In the genomic region with DNA sequence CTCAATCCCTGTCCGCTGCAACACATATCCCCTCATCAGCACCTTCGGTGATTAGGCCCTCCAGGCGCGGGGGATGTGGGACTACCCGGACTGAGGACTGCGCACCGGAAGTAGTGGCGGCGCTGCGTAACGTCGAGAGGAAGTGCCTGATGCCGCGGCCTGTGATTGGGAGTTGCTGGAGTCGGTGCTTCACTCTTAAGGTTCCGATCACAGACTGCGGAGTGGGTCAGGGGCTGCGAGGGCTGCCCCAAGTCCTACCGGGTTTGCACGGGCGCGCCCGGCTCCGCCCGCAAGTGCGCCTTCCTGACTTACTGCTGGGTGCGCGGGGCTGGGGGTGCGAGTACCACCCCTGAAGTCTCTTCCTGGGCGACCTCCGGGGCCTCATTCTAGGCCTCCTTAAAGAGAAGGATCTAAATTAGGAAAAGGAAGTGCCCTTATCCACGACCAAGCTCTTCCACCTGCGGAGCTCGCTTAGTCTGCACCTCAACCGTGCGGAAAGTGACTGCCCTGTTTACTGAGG, we compare ENCODE assay signal across 1 cellular context.
TF ChIP-seq lines count a peak whose summit lies in the region.

Gene ALKBH3, plus strand, starts transcription at position 192 of the 520 bp plus-strand sequence. CDS start 1,822 bp downstream, outside the sequence.

TF ChIP-seq in HEK293, 187 proteins besides CTCF, POLR2A, EP300 and RAD21 (continued from another document):
- TF ChIP-seq HOXD13 (CRISPR knock-in tag; IDR thresholded peaks at IDR 0.05; ENCODE audit: borderline replicate concordance) (peak; percentile 80; the same call in 1 of the 2 replicates), ZNF23 (tag by site-specific recombination; IDR thresholded peaks at IDR 0.05; ENCODE audit: borderline replicate concordance) (no peak), KLF10 (tag by site-specific recombination; IDR thresholded peaks at IDR 0.05) (peak; percentile 30; the same call in 1 of the 2 replicates), ZNF571 (tag by site-specific recombination; IDR thresholded peaks at IDR 0.05) (no peak), ZNF146 (tag by site-specific recombination; IDR thresholded peaks at IDR 0.05) (peak; percentile 51), ZNF335 (tag by site-specific recombination; conservative IDR thresholded peaks at IDR 0.05) (peak; percentile 60), ZNF521 (tag by site-specific recombination; IDR thresholded peaks at IDR 0.05) (no peak), OVOL3 (tag by site-specific recombination; IDR thresholded peaks at IDR 0.05) (peak; percentile 67; the same call in 1 of the 2 replicates), SP3 (tag by site-specific recombination; IDR thresholded peaks at IDR 0.05) (peak; percentile 58), ZNF843 (tag by site-specific recombination; IDR thresholded peaks at IDR 0.05) (peak; percentile 57; the same call in 1 of the 2 replicates), ZNF544 (tag by site-specific recombination; IDR thresholded peaks at IDR 0.05) (no peak), ZFP3 (tag by site-specific recombination; IDR thresholded peaks at IDR 0.05; ENCODE audit: low read depth) (no peak), ZNF18 (tag by site-specific recombination; IDR thresholded peaks at IDR 0.05) (peak; percentile 23; the same call in 1 of the 2 replicates), YY2 (tag by site-specific recombination; IDR thresholded peaks at IDR 0.05) (peak; percentile 76), KLF1 (tag by site-specific recombination; IDR thresholded peaks at IDR 0.05) (peak; percentile 25; the same call in 1 of the 2 replicates), ZNF518A (tag by site-specific recombination; conservative IDR thresholded peaks at IDR 0.05; ENCODE audit: low read depth) (peak; percentile 100), ZNF48 (tag by site-specific recombination; IDR thresholded peaks at IDR 0.05) (no peak), REPIN1 (tag by site-specific recombination; IDR thresholded peaks at IDR 0.05; ENCODE audit: low read depth) (0 out of 2 replicates have a peak, but pooled peaks have one; percentile 80), KLF7 (tag by site-specific recombination; IDR thresholded peaks at IDR 0.05; ENCODE audit: borderline replicate concordance) (peak; percentile 68; the same call in 1 of the 2 replicates), ZNF785 (tag by site-specific recombination; IDR thresholded peaks at IDR 0.05) (no peak), ZNF394 (tag by site-specific recombination; IDR thresholded peaks at IDR 0.05; ENCODE audit: borderline replicate concordance) (peak; percentile 64; the same call in 1 of the 2 replicates), ZFP69B (tag by site-specific recombination; IDR thresholded peaks at IDR 0.05) (peak; percentile 67; the same call in 1 of the 2 replicates), KLF17 (tag by site-specific recombination; IDR thresholded peaks at IDR 0.05) (peak; percentile 96), YY1 (tag by site-specific recombination; IDR thresholded peaks at IDR 0.05) (peak; percentile 61), ZNF24 (tag by site-specific recombination; IDR thresholded peaks at IDR 0.05) (peak; percentile 88), KLF16 (tag by site-specific recombination; IDR thresholded peaks at IDR 0.05) (peak; percentile 94), MZF1 (tag by site-specific recombination; IDR thresholded peaks at IDR 0.05; ENCODE audit: borderline replicate concordance) (peak; percentile 82), ZBTB48 (tag by site-specific recombination; IDR thresholded peaks at IDR 0.05) (peak; percentile 83), SETDB1 (IDR thresholded peaks at IDR 0.05; ENCODE audit: insufficient read length, low read length) (peak; percentile 97), ZNF501 (tag by site-specific recombination; IDR thresholded peaks at IDR 0.05) (peak; percentile 97), KLF8 (tag by site-specific recombination; IDR thresholded peaks at IDR 0.05) (peak; percentile 83; the same call in 1 of the 2 replicates), ZSCAN30 (tag by site-specific recombination; IDR thresholded peaks at IDR 0.05) (peak; percentile 71), ZBTB17 (tag by site-specific recombination; IDR thresholded peaks at IDR 0.05) (peak; percentile 79), ZNF561 (tag by site-specific recombination; IDR thresholded peaks at IDR 0.05; ENCODE audit: borderline replicate concordance) (peak; percentile 32; the same call in 1 of the 2 replicates), GLI4 (tag by site-specific recombination; IDR thresholded peaks at IDR 0.05) (peak; percentile 96), ZEB2 (tag by site-specific recombination; IDR thresholded peaks at IDR 0.05) (peak; percentile 59; the same call in 1 of the 2 replicates), ZNF629 (tag by site-specific recombination; IDR thresholded peaks at IDR 0.05) (peak; percentile 77), ZNF610 (tag by site-specific recombination; IDR thresholded peaks at IDR 0.05; ENCODE audit: borderline replicate concordance) (peak; percentile 59; the same call in 1 of the 2 replicates), ZNF549 (tag by site-specific recombination; IDR thresholded peaks at IDR 0.05) (no peak), BCL6B (tag by site-specific recombination; IDR thresholded peaks at IDR 0.05) (no peak), BCL11A (tag by site-specific recombination; IDR thresholded peaks at IDR 0.05; ENCODE audit: low read depth) (no peak)
- TF ChIP-seq, protein P1, sequence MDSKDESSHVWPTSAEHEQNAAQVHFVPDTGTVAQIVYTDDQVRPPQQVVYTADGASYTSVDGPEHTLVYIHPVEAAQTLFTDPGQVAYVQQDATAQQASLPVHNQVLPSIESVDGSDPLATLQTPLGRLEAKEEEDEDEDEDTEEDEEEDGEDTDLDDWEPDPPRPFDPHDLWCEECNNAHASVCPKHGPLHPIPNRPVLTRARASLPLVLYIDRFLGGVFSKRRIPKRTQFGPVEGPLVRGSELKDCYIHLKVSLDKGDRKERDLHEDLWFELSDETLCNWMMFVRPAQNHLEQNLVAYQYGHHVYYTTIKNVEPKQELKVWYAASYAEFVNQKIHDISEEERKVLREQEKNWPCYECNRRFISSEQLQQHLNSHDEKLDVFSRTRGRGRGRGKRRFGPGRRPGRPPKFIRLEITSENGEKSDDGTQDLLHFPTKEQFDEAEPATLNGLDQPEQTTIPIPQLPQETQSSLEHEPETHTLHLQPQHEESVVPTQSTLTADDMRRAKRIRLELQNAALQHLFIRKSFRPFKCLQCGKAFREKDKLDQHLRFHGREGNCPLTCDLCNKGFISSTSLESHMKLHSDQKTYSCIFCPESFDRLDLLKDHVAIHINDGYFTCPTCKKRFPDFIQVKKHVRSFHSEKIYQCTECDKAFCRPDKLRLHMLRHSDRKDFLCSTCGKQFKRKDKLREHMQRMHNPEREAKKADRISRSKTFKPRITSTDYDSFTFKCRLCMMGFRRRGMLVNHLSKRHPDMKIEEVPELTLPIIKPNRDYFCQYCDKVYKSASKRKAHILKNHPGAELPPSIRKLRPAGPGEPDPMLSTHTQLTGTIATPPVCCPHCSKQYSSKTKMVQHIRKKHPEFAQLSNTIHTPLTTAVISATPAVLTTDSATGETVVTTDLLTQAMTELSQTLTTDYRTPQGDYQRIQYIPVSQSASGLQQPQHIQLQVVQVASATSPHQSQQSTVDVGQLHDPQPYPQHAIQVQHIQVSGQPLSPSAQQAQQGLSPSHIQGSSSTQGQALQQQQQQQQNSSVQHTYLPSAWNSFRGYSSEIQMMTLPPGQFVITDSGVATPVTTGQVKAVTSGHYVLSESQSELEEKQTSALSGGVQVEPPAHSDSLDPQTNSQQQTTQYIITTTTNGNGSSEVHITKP (tag by site-specific recombination; IDR thresholded peaks at IDR 0.05): peak; percentile 32; the same call in 1 of the 2 replicates
- TF ChIP-seq, protein P2, sequence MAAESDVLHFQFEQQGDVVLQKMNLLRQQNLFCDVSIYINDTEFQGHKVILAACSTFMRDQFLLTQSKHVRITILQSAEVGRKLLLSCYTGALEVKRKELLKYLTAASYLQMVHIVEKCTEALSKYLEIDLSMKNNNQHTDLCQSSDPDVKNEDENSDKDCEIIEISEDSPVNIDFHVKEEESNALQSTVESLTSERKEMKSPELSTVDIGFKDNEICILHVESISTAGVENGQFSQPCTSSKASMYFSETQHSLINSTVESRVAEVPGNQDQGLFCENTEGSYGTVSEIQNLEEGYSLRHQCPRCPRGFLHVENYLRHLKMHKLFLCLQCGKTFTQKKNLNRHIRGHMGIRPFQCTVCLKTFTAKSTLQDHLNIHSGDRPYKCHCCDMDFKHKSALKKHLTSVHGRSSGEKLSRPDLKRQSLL (tag by site-specific recombination; IDR thresholded peaks at IDR 0.05): 0 out of 2 replicates have a peak, but pooled peaks have one; percentile 44
- TF ChIP-seq, protein P3, sequence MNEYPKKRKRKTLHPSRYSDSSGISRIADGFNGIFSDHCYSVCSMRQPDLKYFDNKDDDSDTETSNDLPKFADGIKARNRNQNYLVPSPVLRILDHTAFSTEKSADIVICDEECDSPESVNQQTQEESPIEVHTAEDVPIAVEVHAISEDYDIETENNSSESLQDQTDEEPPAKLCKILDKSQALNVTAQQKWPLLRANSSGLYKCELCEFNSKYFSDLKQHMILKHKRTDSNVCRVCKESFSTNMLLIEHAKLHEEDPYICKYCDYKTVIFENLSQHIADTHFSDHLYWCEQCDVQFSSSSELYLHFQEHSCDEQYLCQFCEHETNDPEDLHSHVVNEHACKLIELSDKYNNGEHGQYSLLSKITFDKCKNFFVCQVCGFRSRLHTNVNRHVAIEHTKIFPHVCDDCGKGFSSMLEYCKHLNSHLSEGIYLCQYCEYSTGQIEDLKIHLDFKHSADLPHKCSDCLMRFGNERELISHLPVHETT (tag by site-specific recombination; IDR thresholded peaks at IDR 0.05): peak; percentile 93
- TF ChIP-seq, protein P4, sequence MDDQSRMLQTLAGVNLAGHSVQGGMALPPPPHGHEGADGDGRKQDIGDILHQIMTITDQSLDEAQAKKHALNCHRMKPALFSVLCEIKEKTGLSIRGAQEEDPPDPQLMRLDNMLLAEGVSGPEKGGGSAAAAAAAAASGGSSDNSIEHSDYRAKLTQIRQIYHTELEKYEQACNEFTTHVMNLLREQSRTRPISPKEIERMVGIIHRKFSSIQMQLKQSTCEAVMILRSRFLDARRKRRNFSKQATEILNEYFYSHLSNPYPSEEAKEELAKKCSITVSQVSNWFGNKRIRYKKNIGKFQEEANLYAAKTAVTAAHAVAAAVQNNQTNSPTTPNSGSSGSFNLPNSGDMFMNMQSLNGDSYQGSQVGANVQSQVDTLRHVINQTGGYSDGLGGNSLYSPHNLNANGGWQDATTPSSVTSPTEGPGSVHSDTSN (CRISPR knock-in tag; IDR thresholded peaks at IDR 0.05): peak; percentile 86; the same call in 1 of the 2 replicates
TF ChIP-seq in HEK293: peak in this region for 64.
